8 cellular contexts compared by ENCODE assay signal in genomic region chr4:139301143-139301820, GRCh38. TPM values are rescaled to one million over a fixed set of nuclear protein-coding genes. Genes with fewer than 3 reads are reported as not detected.
A peak's percentile ranks its signal among the peaks of the same experiment; 100 is the strongest.
DNase-seq lines count a peak whose midpoint lies in the region; ATAC-seq, FAIRE-seq and TF ChIP-seq lines count a peak whose summit lies in the region.

NAA15 (plus strand) TSS chr4:139301505; CDS start chr4:139301778, 273 bp downstream.

- no peak for TF ChIP-seq CTCF in WERI-Rb-1 (IDR thresholded peaks at IDR 0.05; ENCODE audit: low read depth, low read length)
- TF ChIP-seq CTCF in mammary epithelial cell (conservative IDR thresholded peaks at IDR 0.05 in 1 of 2, IDR thresholded peaks at IDR 0.05 in 1 of 2; ENCODE audit: extremely low read depth in 1 of 2, insufficient read depth in 1 of 2, low read depth in 1 of 2, low read length in 2 of 2), result no peak

- peaks cover 25% of the 10 kb centered on the region for H3K4me1 ChIP-seq in mammary epithelial cell (ENCODE audit: insufficient read depth, low read length)
- peaks cover 10% of the 10 kb centered on the region; the same call in 1 of the 2 replicates for H3K4me1 ChIP-seq in iPS-20b (ENCODE audit: insufficient read depth, low read length)
- H3K4me1 ChIP-seq in small intestine (ENCODE audit: control insufficient read depth in 2 of 2, insufficient read depth in 1 of 2, low read depth in 1 of 2, low read length in 1 of 2), result peaks cover 0 to 4% of the 10 kb centered on the region in 2 donors

- H4K20me1 ChIP-seq in mammary epithelial cell (ENCODE audit: insufficient read depth, low read length), result no peaks in the 10 kb centered on the region

- ATAC-seq in GM18873 (IDR thresholded peaks at IDR 0.05; ENCODE audit: low FRiP score, unreplicated experiment) (peak; percentile 82), HG03139 (IDR thresholded peaks at IDR 0.05; ENCODE audit: unreplicated experiment) (peak; percentile 84)

- no peak for FAIRE-seq in small intestine (lab: Jason Lieb, UNC)

- peak within 1 kb of the TSS; percentile 98 for H2AFZ ChIP-seq in mammary epithelial cell (ENCODE audit: low read depth, low read length)

- peak within 1 kb of the TSS; percentile 97 for H3K4me2 ChIP-seq in mammary epithelial cell (ENCODE audit: insufficient read depth, low read depth, low read length)

- peak within 1 kb of the TSS; percentile 96 for H3K4me3 ChIP-seq in WERI-Rb-1 (ENCODE audit: low read depth, low read length)
- peak within 1 kb of the TSS; percentile 76 to 94 (median 94) for H3K4me3 ChIP-seq in mammary epithelial cell (replicated peaks in 1 of 3; ENCODE audit: insufficient read depth in 1 of 3, low read depth in 2 of 3, low read length in 3 of 3)
- peak within 1 kb of the TSS; percentile 78 for H3K4me3 ChIP-seq in iPS-20b (ENCODE audit: low read length)
- H3K4me3 ChIP-seq in small intestine (ENCODE audit: low read depth in 1 of 2, low read length in 2 of 2), result peak within 1 kb of the TSS; percentile 87

- H3K36me3 ChIP-seq in WERI-Rb-1, result peaks cover 40% of the 10 kb centered on the region
- peaks cover 10% of the 10 kb centered on the region for H3K36me3 ChIP-seq in mammary epithelial cell (ENCODE audit: insufficient read depth, low read length)
- H3K36me3 ChIP-seq in iPS-20b (ENCODE audit: insufficient read depth, low read depth, low read length), result peaks cover 22% of the 10 kb centered on the region
- H3K36me3 ChIP-seq in small intestine (ENCODE audit: control insufficient read depth in 2 of 2, insufficient read depth in 2 of 2, low read length in 2 of 2), result no peaks in the 10 kb centered on the region

- H3K9ac ChIP-seq in mammary epithelial cell (ENCODE audit: insufficient read depth, low read length) (peak within 1 kb of the TSS; percentile 89), iPS-20b (ENCODE audit: low read depth, low read length) (peak within 1 kb of the TSS; percentile 84)

- H3K27ac ChIP-seq in WERI-Rb-1 (peak within 1 kb of the TSS; percentile 94), mammary epithelial cell (ENCODE audit: insufficient read depth, low read depth, low read length) (peak within 1 kb of the TSS; percentile 80), iPS-20b (ENCODE audit: low read length) (peak within 1 kb of the TSS; percentile 87), small intestine (ENCODE audit: low read depth in 1 of 2, low read length in 1 of 2) (peak within 1 kb of the TSS; percentile 95 to 98)

- H3K79me2 ChIP-seq in mammary epithelial cell (ENCODE audit: insufficient read depth, low read length), result peaks cover 64% of the 10 kb centered on the region

- 2% methylated on average over 32 of the region's 59 CpGs for WGBS in mammary epithelial cell (ENCODE audit: low coverage, missing lambda C conversion rate)
- WGBS in small intestine, 3 donors, result 0% methylated on average over 58 to 59 of the region's 59 CpGs

- H3K27me3 ChIP-seq in WERI-Rb-1 (ENCODE audit: insufficient read depth, low read depth, severe bottlenecking) (no peaks in the 10 kb centered on the region), mammary epithelial cell (ENCODE audit: insufficient read depth, low read length) (no peaks in the 10 kb centered on the region), iPS-20b (ENCODE audit: insufficient read depth, low read length) (no peaks in the 10 kb centered on the region), small intestine (ENCODE audit: control insufficient read depth in 2 of 2, insufficient read depth in 2 of 2, low read length in 2 of 2) (no peaks in the 10 kb centered on the region)

- H3K9me3 ChIP-seq in WERI-Rb-1 (ENCODE audit: severe bottlenecking) (peaks cover 3% of the 10 kb centered on the region), mammary epithelial cell (replicated peaks; ENCODE audit: insufficient read depth, low read length) (peaks cover 3% of the 10 kb centered on the region), iPS-20b (ENCODE audit: insufficient read depth, low read depth, low read length) (peaks cover 6% of the 10 kb centered on the region), small intestine (ENCODE audit: control insufficient read depth, low read depth) (no peaks in the 10 kb centered on the region)

- CTCF ChIA-PET in mammary epithelial cell (lab: Charles Lee; ENCODE audit: low non-redundant PET), result no interaction called here

- peak; percentile 98 for DNase-seq in ACHN
- DNase-seq in NCI-H2227 (lab: John Stamatoyannopoulos, UW; ENCODE audit: unreplicated experiment), result peak; percentile 97
- peak; percentile 100 for DNase-seq in WERI-Rb-1
- DNase-seq in mammary epithelial cell, result peak; percentile 97
- peak; percentile 99 for DNase-seq in small intestine

- dilution Hi-C loops in mammary epithelial cell (cut with HindIII; ENCODE audit: low sequenced_read_pairs), result no loop called here

- no TSS peak for BruUV-seq in mammary epithelial cell (replicated peaks; lab: Mats Ljungman, UMichigan)

- intact Hi-C loops in mammary epithelial cell (cut with micrococcal nuclease), result loop anchor here (1.0 to 2.0 kb wide), 3 partner anchors 58 to 216 kb away; no protein-coding TSS in a partner anchor

- in situ Hi-C loops in ACHN (cut with HindIII; ENCODE audit: low pct_ligation_motif_present, low pct_unique_long_range_greater_than_20kb, low sequenced_read_pairs), result no loop called here
- in situ Hi-C loops in mammary epithelial cell (cut with MboI; ENCODE audit: low sequenced_read_pairs in 2 of 2), result no loop called here

RNA-seq across cellular contexts. Expression of gene NAA15, which starts in this region (rescaled TPM):
- 10 to 100 TPM; 35.5 to 76.3 TPM for total RNA-seq in mammary epithelial cell
- polyA plus RNA-seq in mammary epithelial cell (18.3 TPM), small intestine (1 to 10 TPM; 5.4 to 9.6 (median 7.6) TPM)
- 55.2 TPM for polyA minus RNA-seq in mammary epithelial cell

Comparison
In these comparisons a context has a peak if more than half of its experiments do, and no peak if none do; other contexts are left out.
1. Peak in every context shown above with its lines: DNase-seq, ATAC-seq, H3K4me3 ChIP-seq and H3K27ac ChIP-seq.